ENCODE assay signal across 21 cellular contexts in genomic region chr12:38132139-38132538, GRCh38.
"Had no signal": no experiment of that assay in that cellular context is flagged by ENCODE, and none has a peak within 500 bp of the region (broad histone marks: within the 10 kb centered on the region; RNA-seq: fewer than 3 reads in every experiment).

No MANE protein-coding gene starts in this region.

- H3K4me1 ChIP-seq: left lung, right atrium auricular region, right lobe of liver, testis, thyroid gland, uterus had no signal

- H3K4me3 ChIP-seq: left lung, lung, mucosa of descending colon, ovary, right atrium auricular region, right lobe of liver, smooth muscle cell, testis, thyroid gland, uterus had no signal

- H3K27me3 ChIP-seq: ovary, right atrium auricular region, right lobe of liver, testis, thyroid gland, uterus had no signal

- H3K9me3 ChIP-seq: left lung, mucosa of descending colon, ovary, right atrium auricular region, right lobe of liver, testis, thyroid gland, uterus had no signal

- H3K36me3 ChIP-seq: left lung, ovary, right atrium auricular region, right lobe of liver, thyroid gland, uterus had no signal

- H3K27ac ChIP-seq: left lung, ovary, right atrium auricular region, right lobe of liver, testis, thyroid gland, uterus had no signal

- H3K4me2 ChIP-seq: smooth muscle cell had no signal

- DNase-seq: hippocampal formation; kidney glomerular epithelial cell; left cardiac atrium; left lung; midbrain; naive thymus-derived CD4-positive, alpha-beta T cell; ovary; right lobe of liver; stimulated activated CD4-positive, alpha-beta T cell treated with anti-CD3 and anti-CD28 coated beads, Interleukin-1b, Interleukin-23, amount 100 ng/mL, for 48 hours; stimulated activated CD4-positive, alpha-beta T cell treated with anti-CD3 and anti-CD28 coated beads, Interleukin-2, amount 100 ng/mL, for 48 hours; stimulated activated CD4-positive, alpha-beta T cell treated with anti-CD3 and anti-CD28 coated beads, Interleukin-4, amount 100 ng/mL, for 4 hours; stimulated activated CD8-positive, alpha-beta memory T cell treated with anti-CD3 and anti-CD28 coated beads, Interleukin-4, amount 100 ng/mL, for 48 hours; stimulated activated naive CD4-positive, alpha-beta T cell treated with Interleukin-2 at 50 U/mL for 16 hours; stimulated activated naive CD8-positive, alpha-beta T cell treated with anti-CD3 and anti-CD28 coated beads, Interleukin-15, amount 100 ng/mL, for 72 hours; testis; thyroid gland; uterus had no signal
